In genomic region chr9:74985041-74985440, GRCh38 we compare ENCODE assay signal across 24 cellular contexts. TPM values are rescaled to one million over a fixed set of nuclear protein-coding genes. Genes with fewer than 3 reads are reported as not detected.
DNase-seq lines count a peak whose midpoint lies in the region; ATAC-seq, FAIRE-seq and TF ChIP-seq lines count a peak whose summit lies in the region.
"Had no signal": no experiment of that assay in that cellular context is flagged by ENCODE, and none has a peak within 500 bp of the region (broad histone marks: within the 10 kb centered on the region; RNA-seq: fewer than 3 reads in every experiment).

No MANE protein-coding gene starts in this region.

- FAIRE-seq in H54 (lab: Jason Lieb, UNC), result peak; percentile 52
- FAIRE-seq: GM12892, GM18507, HTR-8/SVneo had no signal

- no peak overlapping the region for H3K4me3 ChIP-seq in RWPE2 (ENCODE audit: severe bottlenecking)
- no peak overlapping the region for H3K4me3 ChIP-seq in mucosa of descending colon
- H3K4me3 ChIP-seq: GM23338 had no signal

- ATAC-seq in RWPE2 (ENCODE audit: low read depth) (0 out of 3 replicates have a peak, but pooled peaks have one; percentile 45), mucosa of descending colon (no peak)
- ATAC-seq: GM23338, HCT116 had no signal

- H3K27ac Mint-ChIP-seq in nephron progenitor cell, result peak overlapping the region; percentile 64
- H3K27ac Mint-ChIP-seq: B cell, GM23338, HFFc6, IgD-negative memory B cell had no signal

- H3K27me3 ChIP-seq in RWPE2 (ENCODE audit: insufficient read depth, poor library complexity, severe bottlenecking), result no peaks in the 10 kb centered on the region

- H3K9me3 ChIP-seq in RWPE2 (ENCODE audit: severe bottlenecking), result no peaks in the 10 kb centered on the region
- no peaks in the 10 kb centered on the region for H3K9me3 ChIP-seq in mucosa of descending colon
- H3K9me3 ChIP-seq: Caco-2 had no signal

- TF ChIP-seq CTCF in RWPE2 (IDR thresholded peaks at IDR 0.05; ENCODE audit: poor library complexity, severe bottlenecking) (no peak), nephron progenitor cell (IDR thresholded peaks at IDR 0.05) (no peak), mucosa of descending colon (IDR thresholded peaks at IDR 0.05) (no peak)

- H3K36me3 Mint-ChIP-seq in nephron progenitor cell (ENCODE audit: low read depth), result peaks cover 41% of the 10 kb centered on the region

- DNase-seq in H54 (ENCODE audit: insufficient read length, low spot score), result no peak
- DNase-seq in RWPE2 (ENCODE audit: low spot score), result no peak
- DNase-seq in epithelial cell of prostate (ENCODE audit: low read depth, low spot score), result peak; percentile 5
- no peak for DNase-seq in nephron progenitor cell
- no peak for DNase-seq in activated CD4-positive, alpha-beta T cell treated with anti-CD3 and anti-CD28 coated beads for 48 hours
- DNase-seq in D341Med (ENCODE audit: low spot score), result no peak
- DNase-seq in mucosa of descending colon, result no peak
- no peak for DNase-seq in SIG-M5 (lab: John Stamatoyannopoulos, UW)
- DNase-seq: C1 segment of cervical spinal cord; Caco-2; CD4-positive, CD25-positive, alpha-beta regulatory T cell; CD8-positive, alpha-beta memory T cell; DMS153; DMS79; GDM1; H7; HFFc6 had no signal

- H3K9me3 Mint-ChIP-seq in nephron progenitor cell, result no peaks in the 10 kb centered on the region
- H3K9me3 Mint-ChIP-seq: CD4-positive, CD25-positive, alpha-beta regulatory T cell; CD8-positive, alpha-beta memory T cell; GM23338; HFFc6; IgD-negative memory B cell had no signal

- H3K27ac ChIP-seq in RWPE2 (ENCODE audit: poor library complexity, severe bottlenecking), result no peak overlapping the region
- H3K27ac ChIP-seq in epithelial cell of prostate, result no peak overlapping the region

- intact Hi-C loops in mucosa of descending colon (cut with DNase I, micrococcal nuclease), result no loop called here

- no peak overlapping the region for H3K4me3 Mint-ChIP-seq in nephron progenitor cell
- H3K4me3 Mint-ChIP-seq: B cell; CD4-positive, CD25-positive, alpha-beta regulatory T cell; CD8-positive, alpha-beta memory T cell; GM23338; HFFc6; IgD-negative memory B cell had no signal

- no peak for TF ChIP-seq POLR2A in H54 (IDR thresholded peaks at IDR 0.05; ENCODE audit: low read depth, low read length)

- H3K36me3 ChIP-seq in RWPE2 (ENCODE audit: low read depth) (peaks cover 37% of the 10 kb centered on the region), mucosa of descending colon (ENCODE audit: low read depth) (no peaks in the 10 kb centered on the region)

- H3K4me1 ChIP-seq in RWPE2 (ENCODE audit: insufficient read depth, poor library complexity, severe bottlenecking), result no peaks in the 10 kb centered on the region
- no peaks in the 10 kb centered on the region for H3K4me1 ChIP-seq in mucosa of descending colon (ENCODE audit: low read depth)
- H3K4me1 ChIP-seq: Caco-2 had no signal

- no peaks in the 10 kb centered on the region for H3K4me1 Mint-ChIP-seq in nephron progenitor cell
- H3K4me1 Mint-ChIP-seq: B cell, GM23338, IgD-negative memory B cell had no signal

- H3K27me3 Mint-ChIP-seq in nephron progenitor cell (ENCODE audit: low read depth, poor library complexity), result no peaks in the 10 kb centered on the region
- H3K27me3 Mint-ChIP-seq: B cell; CD4-positive, CD25-positive, alpha-beta regulatory T cell; CD8-positive, alpha-beta memory T cell; IgD-negative memory B cell had no signal

RNA-seq across cellular contexts. Expression of gene C9orf40, which starts 32.3 kb away (rescaled TPM):
- 1 to 10 TPM; 7.8 to 8.9 (median 7.8) TPM for total RNA-seq in mucosa of descending colon

RNA-seq across cellular contexts. Expression of gene CARNMT1, which starts 43.1 kb away (rescaled TPM):
- total RNA-seq in mucosa of descending colon, result 10 to 100 TPM; 17.0 to 21.6 (median 18.8) TPM
